ENCODE assay signal across 1 cellular context in genomic region chr2:109466674-109467575, GRCh38.
TF ChIP-seq lines count a peak whose summit lies in the region.

No MANE protein-coding gene starts in this region.

TF ChIP-seq in HepG2, 621 proteins besides CTCF, POLR2A, EP300 and RAD21 (continued from another document):
- TF ChIP-seq GPBP1L1 (CRISPR knock-in tag; IDR thresholded peaks at IDR 0.05) (no peak), ARID4A (CRISPR knock-in tag; IDR thresholded peaks at IDR 0.05; ENCODE audit: borderline replicate concordance) (no peak), GATA4 (IDR thresholded peaks at IDR 0.05; ENCODE audit: borderline replicate concordance, low read depth) (no peak)
